Comparison of ENCODE assay signal across 8 cellular contexts in genomic region chr20:38434310-38434741, GRCh38. TPM values are rescaled to one million over a fixed set of nuclear protein-coding genes. Genes with fewer than 3 reads are reported as not detected.
DNase-seq lines count a peak whose midpoint lies in the region; ATAC-seq and TF ChIP-seq lines count a peak whose summit lies in the region.

No MANE protein-coding gene starts in this region.

- 4% methylated on average over 16 of the region's 16 CpGs for WGBS in esophagus, 2 donors

- H3K4me1 Mint-ChIP-seq in CD4-positive, CD25-positive, alpha-beta regulatory T cell: peaks cover 5 to 56% (median 27%) of the 10 kb centered on the region in 4 donors
- H3K4me1 Mint-ChIP-seq in nephron progenitor cell: peaks cover 35% of the 10 kb centered on the region

- peak overlapping the region; percentile 97 to 100 (median 98) for H3K4me3 Mint-ChIP-seq in CD4-positive, CD25-positive, alpha-beta regulatory T cell
- H3K4me3 Mint-ChIP-seq in nephron progenitor cell: peak overlapping the region; percentile 93

- no peaks in the 10 kb centered on the region for H3K9me3 ChIP-seq in CD4-positive, CD25-positive, alpha-beta regulatory T cell (ENCODE audit: control insufficient read depth in 2 of 2, low read length in 2 of 2)
- H3K9me3 ChIP-seq in esophagus (ENCODE audit: control insufficient read depth in 2 of 2, insufficient read depth in 1 of 2, low read depth in 1 of 2, low read length in 1 of 2): peaks cover 0 to 3% of the 10 kb centered on the region in 2 donors

- no peaks in the 10 kb centered on the region for H3K9me3 Mint-ChIP-seq in CD4-positive, CD25-positive, alpha-beta regulatory T cell
- peaks cover 8% of the 10 kb centered on the region for H3K9me3 Mint-ChIP-seq in nephron progenitor cell

- peaks cover 18% of the 10 kb centered on the region for H3K27me3 Mint-ChIP-seq in CD4-positive, CD25-positive, alpha-beta regulatory T cell
- H3K27me3 Mint-ChIP-seq in nephron progenitor cell (ENCODE audit: low read depth, poor library complexity): peaks cover 16% of the 10 kb centered on the region

- peak in 1 of 2 donors; percentile 24 for ATAC-seq in CD4-positive, CD25-positive, alpha-beta regulatory T cell (ENCODE audit: low read depth in 2 of 2)
- no peak for ATAC-seq in GM18867 (IDR thresholded peaks at IDR 0.05; ENCODE audit: unreplicated experiment)

- H3K27ac Mint-ChIP-seq in CD4-positive, CD25-positive, alpha-beta regulatory T cell: peak overlapping the region; percentile 91 to 96 (median 95)
- peak overlapping the region; percentile 99 for H3K27ac Mint-ChIP-seq in nephron progenitor cell

- H3K4me1 ChIP-seq in CD4-positive, CD25-positive, alpha-beta regulatory T cell (ENCODE audit: control insufficient read depth, insufficient read depth, low read length, poor library complexity, severe bottlenecking): peaks cover 17% of the 10 kb centered on the region
- H3K4me1 ChIP-seq in esophagus (ENCODE audit: control insufficient read depth in 2 of 2, insufficient read depth in 2 of 2, low read length in 1 of 2): peaks cover 4 to 18% of the 10 kb centered on the region in 2 donors

- peak overlapping the region; percentile 83 for H3K27ac ChIP-seq in CD4-positive, CD25-positive, alpha-beta regulatory T cell (ENCODE audit: insufficient read depth, low read length, poor library complexity, severe bottlenecking)
- H3K27ac ChIP-seq in esophagus (ENCODE audit: low read depth in 2 of 2, low read length in 1 of 2): peak overlapping the region; percentile 76 to 88

- H3K36me3 ChIP-seq in CD4-positive, CD25-positive, alpha-beta regulatory T cell (ENCODE audit: control insufficient read depth, insufficient read depth, low read length): peaks cover 37% of the 10 kb centered on the region
- peaks cover 15 to 33% of the 10 kb centered on the region in 2 donors for H3K36me3 ChIP-seq in esophagus (ENCODE audit: control insufficient read depth in 2 of 2, insufficient read depth in 2 of 2, low read length in 1 of 2)

- no peak for TF ChIP-seq CTCF in nephron progenitor cell (IDR thresholded peaks at IDR 0.05)

- DNase-seq in CD4-positive, CD25-positive, alpha-beta regulatory T cell: peak in 2 of 3 donors; percentile 38 to 61
- DNase-seq in HT-29 (ENCODE audit: low spot score): peak; percentile 65
- peak; percentile 18 for DNase-seq in activated CD4-positive, alpha-beta T cell treated with anti-CD3 and anti-CD28 coated beads, Interleukin-2, amount 50 U/mL, for 1 hour
- DNase-seq in nephron progenitor cell: peak; percentile 29
- DNase-seq in NCI-H1417 treated with DMSO at 0.1 percent for 48 hours (lab: John Stamatoyannopoulos, UW): no peak
- no peak for DNase-seq in Ammon's horn (ENCODE audit: low spot score)

- peaks cover 18% of the 10 kb centered on the region for H3K36me3 Mint-ChIP-seq in CD4-positive, CD25-positive, alpha-beta regulatory T cell
- peaks cover 47% of the 10 kb centered on the region for H3K36me3 Mint-ChIP-seq in nephron progenitor cell (ENCODE audit: low read depth)

- peak overlapping the region; percentile 79 for H3K4me3 ChIP-seq in CD4-positive, CD25-positive, alpha-beta regulatory T cell (ENCODE audit: low read depth, low read length)
- H3K4me3 ChIP-seq in esophagus (ENCODE audit: low read depth in 1 of 2, low read length in 2 of 2): peak overlapping the region; percentile 74 to 82

- no peaks in the 10 kb centered on the region for H3K27me3 ChIP-seq in CD4-positive, CD25-positive, alpha-beta regulatory T cell (ENCODE audit: control insufficient read depth, insufficient read depth, low read length)
- no peaks in the 10 kb centered on the region for H3K27me3 ChIP-seq in esophagus (ENCODE audit: control insufficient read depth in 1 of 2, insufficient read depth in 2 of 2, low read length in 2 of 2)

RNA-seq across cellular contexts. Expression of gene SNHG17, which starts 0.8 kb away (rescaled TPM):
- total RNA-seq in CD4-positive, CD25-positive, alpha-beta regulatory T cell: 64.8 TPM
- 10 to 100 TPM; 33.6 to 99.2 (median 88.1) TPM for polyA plus RNA-seq in CD4-positive, CD25-positive, alpha-beta regulatory T cell
- total RNA-seq in HT-29 (2014; rRNA removed; shearing (Covaris generic)): 54.7 and 58.4 TPM in 2 replicates
- polyA plus RNA-seq in esophagus: 10 to 100 TPM; 32.6 to 39.3 TPM

RNA-seq across cellular contexts. Expression of gene RALGAPB, which starts 38.3 kb away (rescaled TPM):
- 59.1 TPM for total RNA-seq in CD4-positive, CD25-positive, alpha-beta regulatory T cell
- polyA plus RNA-seq in CD4-positive, CD25-positive, alpha-beta regulatory T cell: 10 to 100 TPM; 10.7 to 11.4 (median 11.0) TPM
- total RNA-seq in HT-29 (2014; rRNA removed; shearing (Covaris generic)): 18.4 and 20.0 TPM in 2 replicates
- polyA plus RNA-seq in esophagus: 10 to 100 TPM in 1 of 2 donors, 1 to 10 TPM in 1; 9.6 to 10.3 TPM

Comparison
In these comparisons a context has a peak if more than half of its experiments do, and no peak if none do; other contexts are left out.
1. DNase-seq: peak in CD4-positive, CD25-positive, alpha-beta regulatory T cell (2 of 3), HT-29 (single experiment), activated CD4-positive, alpha-beta T cell treated with anti-CD3 and anti-CD28 coated beads, Interleukin-2, amount 50 U/mL, for 1 hour (single experiment) and nephron progenitor cell (single experiment); none in NCI-H1417 treated with DMSO at 0.1 percent for 48 hours (single experiment) and Ammon's horn (single experiment).